In genomic region chr10:75648186-75648761, GRCh38 we compare ENCODE assay signal across 19 cellular contexts.
"Had no signal": no experiment of that assay in that cellular context is flagged by ENCODE, and none has a peak within 500 bp of the region (broad histone marks: within the 10 kb centered on the region; RNA-seq: fewer than 3 reads in every experiment).

No MANE protein-coding gene starts in this region.

- H3K36me3 ChIP-seq: thyroid gland had no signal

- H3K4me3 ChIP-seq: dorsolateral prefrontal cortex, hepatocyte, thyroid gland had no signal

- H3K9me3 ChIP-seq: thyroid gland had no signal

- ATAC-seq: activated naive CD8-positive, alpha-beta T cell treated with anti-CD3 and anti-CD28 coated beads, Interleukin-2, amount 50 U/mL, for 24 hours; activated T-cell treated with anti-CD3 and anti-CD28 coated beads, Interleukin-2, amount 50 U/mL, for 4 hours; left colon had no signal

- H3K27ac ChIP-seq: dorsolateral prefrontal cortex, hepatocyte, thyroid gland had no signal

- DNase-seq: activated CD4-positive, alpha-beta T cell treated with anti-CD3 and anti-CD28 coated beads, Interleukin-2, amount 10 ng/mL, durations not matched to agents 7 days and 5 days; activated CD4-positive, CD25-positive, alpha-beta regulatory T cell; activated CD8-positive, alpha-beta memory T cell treated with anti-CD3 and anti-CD28 coated beads, Interleukin-2, amount 50 U/mL, for 4 hours; activated naive CD4-positive, alpha-beta T cell treated with anti-CD3 and anti-CD28 coated beads, Interleukin-2, amount 10 ng/mL, durations not matched to agents 7 days and 5 days; activated naive CD8-positive, alpha-beta T cell treated with anti-CD3 and anti-CD28 coated beads, Interleukin-2, amount 50 U/mL, for 24 hours; activated T-cell treated with anti-CD3 and anti-CD28 coated beads, Interleukin-2, amount 50 U/mL, for 4 hours; anterior cingulate cortex; caudate nucleus; dorsolateral prefrontal cortex; foreskin fibroblast; left colon; mammary epithelial cell; midbrain; stimulated activated CD4-positive, alpha-beta T cell treated with anti-CD3 and anti-CD28 coated beads, Interleukin-1b, Interleukin-23, amount 100 ng/mL, for 48 hours; stimulated activated CD8-positive, alpha-beta memory T cell treated with anti-CD3 and anti-CD28 coated beads, Interleukin-4, amount 100 ng/mL, for 48 hours; stimulated activated naive CD4-positive, alpha-beta T cell; T1000; thyroid gland had no signal

- H3K27me3 ChIP-seq: hepatocyte, thyroid gland had no signal
